In the genomic region with DNA sequence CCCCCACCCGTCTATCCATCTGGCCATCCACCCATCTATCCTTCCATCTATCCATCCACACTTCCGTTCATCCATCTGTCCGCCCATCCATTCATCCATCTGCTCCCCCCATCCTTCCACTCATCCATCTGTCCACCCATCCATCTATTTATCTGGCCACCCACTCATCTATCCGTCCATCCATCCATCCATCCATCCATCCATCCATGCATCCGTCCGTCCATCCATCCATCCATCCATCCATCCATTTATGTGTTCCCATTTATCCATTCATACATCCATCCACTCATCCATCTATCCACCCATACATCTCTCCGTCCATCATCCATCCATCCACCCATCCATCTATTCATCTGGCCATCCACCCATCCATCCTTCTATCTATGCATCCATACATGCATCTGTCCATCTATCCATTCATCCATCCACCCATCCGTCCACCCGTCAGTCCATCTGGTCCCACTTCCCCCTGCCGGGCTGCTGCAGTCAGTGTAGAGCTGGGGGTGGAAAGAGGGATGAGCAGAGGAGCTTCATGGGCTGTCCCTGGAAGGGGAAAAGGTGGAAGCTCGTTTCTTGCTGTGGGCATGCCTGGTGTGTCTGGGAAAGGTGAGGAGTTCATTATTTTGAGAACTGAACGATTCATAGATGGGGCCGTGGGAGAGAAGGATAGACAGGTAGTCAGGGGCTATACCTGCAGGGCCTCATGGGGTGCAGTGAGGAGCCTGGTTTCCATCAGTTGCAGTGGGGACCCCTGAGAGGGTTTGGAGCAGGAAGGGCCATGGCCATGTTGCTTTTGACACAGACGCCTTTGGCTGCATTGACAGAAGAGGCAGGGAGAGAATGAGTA, we compare ENCODE assay signal across 8 cellular contexts. TPM values are rescaled to one million over a fixed set of nuclear protein-coding genes. Genes with fewer than 3 reads are reported as not detected.
A peak's percentile ranks its signal among the peaks of the same experiment; 100 is the strongest.
DNase-seq lines count a peak whose midpoint lies in the region; ATAC-seq lines count a peak whose summit lies in the region.

No MANE protein-coding gene starts in this region.

- no peak for DNase-seq in stimulated activated naive CD8-positive, alpha-beta T cell treated with anti-CD3 and anti-CD28 coated beads, Interleukin-15, Interleukin-2, amounts not matched to agents 100 U/mL and 50 U/mL, for 24 hours
- no peak for DNase-seq in caudate nucleus (lab: John Stamatoyannopoulos, UW)
- DNase-seq in SJCRH30, result no peak
- DNase-seq in SHP77 treated with DMSO at 0.1 percent for 48 hours (lab: John Stamatoyannopoulos, UW), result no peak

- H3K27ac Mint-ChIP-seq in stimulated activated naive CD8-positive, alpha-beta T cell treated with anti-CD3 and anti-CD28 coated beads, Interleukin-15, Interleukin-2, amounts not matched to agents 100 ng/mL and 50 ng/mL, for 24 hours, result peak overlapping the region; percentile 79

- peaks cover 26% of the 10 kb centered on the region for H3K4me1 Mint-ChIP-seq in stimulated activated naive CD8-positive, alpha-beta T cell treated with anti-CD3 and anti-CD28 coated beads, Interleukin-15, Interleukin-2, amounts not matched to agents 100 ng/mL and 50 ng/mL, for 24 hours (ENCODE audit: low read depth)

- H3K9me3 Mint-ChIP-seq in stimulated activated naive CD8-positive, alpha-beta T cell treated with anti-CD3 and anti-CD28 coated beads, Interleukin-15, Interleukin-2, amounts not matched to agents 100 ng/mL and 50 ng/mL, for 24 hours, result no peaks in the 10 kb centered on the region

- H3K4me3 Mint-ChIP-seq in stimulated activated naive CD8-positive, alpha-beta T cell treated with anti-CD3 and anti-CD28 coated beads, Interleukin-15, Interleukin-2, amounts not matched to agents 100 ng/mL and 50 ng/mL, for 24 hours, result peak overlapping the region; percentile 66

- H3K27me3 ChIP-seq in muscle layer of duodenum (ENCODE audit: low read depth, low read length), result no peaks in the 10 kb centered on the region
- H3K27me3 ChIP-seq in SJCRH30, result no peaks in the 10 kb centered on the region

- H3K36me3 Mint-ChIP-seq in stimulated activated naive CD8-positive, alpha-beta T cell treated with anti-CD3 and anti-CD28 coated beads, Interleukin-15, Interleukin-2, amounts not matched to agents 100 ng/mL and 50 ng/mL, for 24 hours (ENCODE audit: low read depth), result no peaks in the 10 kb centered on the region

- peak overlapping the region; percentile 96 to 97 for H3K4me3 ChIP-seq in muscle layer of duodenum (ENCODE audit: low read depth in 1 of 2, low read length in 2 of 2)
- H3K4me3 ChIP-seq in SJCRH30, result no peak overlapping the region

- H3K36me3 ChIP-seq in muscle layer of duodenum (ENCODE audit: control insufficient read depth in 1 of 2, insufficient read depth in 2 of 2, low read length in 2 of 2), result no peaks in the 10 kb centered on the region
- no peaks in the 10 kb centered on the region for H3K36me3 ChIP-seq in SJCRH30

- peak overlapping the region; percentile 60 for H3K27ac ChIP-seq in caudate nucleus (ENCODE audit: low read depth, low read length)
- H3K27ac ChIP-seq in muscle layer of duodenum (ENCODE audit: low read length), result no peak overlapping the region
- no peak overlapping the region for H3K27ac ChIP-seq in SJCRH30

- no peak for ATAC-seq in stimulated activated naive CD8-positive, alpha-beta T cell treated with anti-CD3 and anti-CD28 coated beads, Interleukin-15, Interleukin-2, amounts not matched to agents 100 U/mL and 50 U/mL, for 24 hours
- ATAC-seq in HG02571 (IDR thresholded peaks at IDR 0.05; ENCODE audit: unreplicated experiment), result no peak
- no peak for ATAC-seq in GM19463 (IDR thresholded peaks at IDR 0.05; ENCODE audit: unreplicated experiment)

- H3K4me1 ChIP-seq in muscle layer of duodenum (ENCODE audit: control insufficient read depth in 1 of 2, insufficient read depth in 2 of 2, low read length in 2 of 2), result peaks cover 6 to 19% of the 10 kb centered on the region in 2 donors
- peaks cover 11% of the 10 kb centered on the region for H3K4me1 ChIP-seq in SJCRH30

- no peaks in the 10 kb centered on the region for H3K27me3 Mint-ChIP-seq in stimulated activated naive CD8-positive, alpha-beta T cell treated with anti-CD3 and anti-CD28 coated beads, Interleukin-15, Interleukin-2, amounts not matched to agents 100 ng/mL and 50 ng/mL, for 24 hours

- H3K9me3 ChIP-seq in muscle layer of duodenum (ENCODE audit: control insufficient read depth in 1 of 2, low read length in 2 of 2) (no peaks in the 10 kb centered on the region), SJCRH30 (replicated peaks) (no peaks in the 10 kb centered on the region)

RNA-seq across cellular contexts. Expression of gene HSD11B1L, which starts 0.8 kb away (rescaled TPM):
- total RNA-seq in SJCRH30 (2014; rRNA removed; shearing (Covaris generic)), result 0.89 and 1.3 TPM in 2 replicates

RNA-seq across cellular contexts. Expression of gene MICOS13, which starts 1.4 kb away (rescaled TPM):
- total RNA-seq in SJCRH30 (2014; rRNA removed; shearing (Covaris generic)), result 33.0 and 45.6 TPM in 2 replicates

RNA-seq across cellular contexts. Expression of gene RPL36, which starts 8.4 kb away (rescaled TPM):
- total RNA-seq in SJCRH30 (2014; rRNA removed; shearing (Covaris generic)), result 510 and 695 TPM in 2 replicates

RNA-seq across cellular contexts. Expression of gene LONP1, which starts 38.3 kb away (rescaled TPM):
- 53.5 and 54.0 TPM in 2 replicates for total RNA-seq in SJCRH30 (2014; rRNA removed; shearing (Covaris generic))

RNA-seq across cellular contexts. Expression of gene CATSPERD, which starts 38.8 kb away (rescaled TPM):
- not detected in 2 replicates for total RNA-seq in SJCRH30 (2014; rRNA removed; shearing (Covaris generic))
